8 cellular contexts compared by ENCODE assay signal in the genomic region with DNA sequence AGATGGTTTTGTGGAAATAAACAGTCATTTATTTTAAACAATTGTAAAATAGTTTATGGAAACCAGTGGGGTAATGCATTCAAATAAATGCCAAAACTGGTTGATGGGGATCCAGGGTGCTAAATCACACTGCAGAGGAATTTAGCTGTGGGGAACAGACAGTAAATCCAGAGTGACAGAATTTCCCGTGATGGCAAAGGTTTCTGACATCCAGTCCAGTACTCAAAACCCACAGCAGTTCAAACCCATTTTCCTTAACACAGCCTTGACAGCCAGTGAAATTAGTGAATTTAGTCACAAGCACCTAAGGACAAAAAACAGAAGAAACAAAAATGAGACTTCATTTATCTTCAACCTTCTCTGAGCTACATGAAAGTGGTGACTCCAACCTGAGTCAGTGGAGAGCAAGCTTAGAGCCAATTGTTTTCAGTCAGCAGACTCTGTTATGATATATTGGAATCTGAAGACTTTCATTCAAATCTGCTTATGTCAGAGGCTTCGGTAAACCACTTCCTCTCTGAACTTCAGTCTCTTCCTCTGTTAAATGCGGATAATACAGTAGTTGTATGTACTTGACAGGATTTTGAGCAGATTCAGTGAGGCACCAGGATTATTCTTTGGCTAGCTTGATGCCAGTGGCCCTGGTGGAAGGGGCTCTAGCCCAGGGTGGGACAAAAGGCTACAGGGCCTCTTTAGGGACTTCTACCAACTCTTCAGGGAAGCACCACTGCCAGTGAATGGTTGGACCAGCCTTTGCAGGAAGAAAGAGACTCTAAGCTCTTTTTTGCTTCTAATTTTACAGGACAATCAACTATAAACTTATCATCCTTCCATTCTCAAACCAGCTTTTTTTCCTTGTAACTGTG.
A peak's percentile ranks its signal among the peaks of the same experiment; 100 is the strongest.
DNase-seq lines count a peak whose midpoint lies in the region; ATAC-seq and TF ChIP-seq lines count a peak whose summit lies in the region.

No MANE protein-coding gene starts in this region.

- peaks cover 1% of the 10 kb centered on the region for H3K9me3 ChIP-seq in trophoblast cell (ENCODE audit: insufficient read depth, low read depth, low read length)

- H2AK5ac ChIP-seq in trophoblast cell (ENCODE audit: low read length): no peak overlapping the region

- peak; percentile 88 for DNase-seq in RPMI7951 (ENCODE audit: low read depth)
- no peak for DNase-seq in chondrocyte (ENCODE audit: low spot score)
- peak; percentile 16 to 42 for DNase-seq in trophoblast cell
- no peak for DNase-seq in anterior cingulate cortex (lab: John Stamatoyannopoulos, UW)
- DNase-seq in T-helper 9 cell: no peak

- no peak for TF ChIP-seq CTCF in chondrocyte (IDR thresholded peaks at IDR 0.05)

- H3K4me2 ChIP-seq in trophoblast cell (ENCODE audit: low read length): no peak overlapping the region

- H3K4me3 ChIP-seq in trophoblast cell (ENCODE audit: low read depth, low read length): no peak overlapping the region

- peak overlapping the region; percentile 7 for H3K4me3 Mint-ChIP-seq in chondrocyte (ENCODE audit: unreplicated experiment)

- no peaks in the 10 kb centered on the region for H3K79me1 ChIP-seq in trophoblast cell (ENCODE audit: low read length)

- H2BK5ac ChIP-seq in trophoblast cell (ENCODE audit: low read depth, low read length, poor library complexity): no peak overlapping the region

- no peaks in the 10 kb centered on the region for H3K36me3 ChIP-seq in trophoblast cell (ENCODE audit: control insufficient read depth in 1 of 2, insufficient read depth in 2 of 2, low read length in 2 of 2)

- no peak overlapping the region for H3K23ac ChIP-seq in trophoblast cell (ENCODE audit: low read length)

- H2BK12ac ChIP-seq in trophoblast cell (ENCODE audit: low read length): no peak overlapping the region

- ATAC-seq in GM19035 (IDR thresholded peaks at IDR 0.05; ENCODE audit: unreplicated experiment) (peak; percentile 53), HG02571 (IDR thresholded peaks at IDR 0.05; ENCODE audit: unreplicated experiment) (no peak), GM21723 (IDR thresholded peaks at IDR 0.05; ENCODE audit: unreplicated experiment) (no peak)

- H3K27ac ChIP-seq in trophoblast cell (ENCODE audit: low read depth, low read length): peak overlapping the region; percentile 78

- H3K4ac ChIP-seq in trophoblast cell (ENCODE audit: low read depth, low read length): no peak overlapping the region

- peaks cover 47% of the 10 kb centered on the region for H3K4me1 Mint-ChIP-seq in chondrocyte (ENCODE audit: low read depth)

- no peaks in the 10 kb centered on the region for H3K9me3 Mint-ChIP-seq in chondrocyte (ENCODE audit: low read depth)

- H3K14ac ChIP-seq in trophoblast cell (ENCODE audit: low read length): no peak overlapping the region

- H3K27me3 ChIP-seq in trophoblast cell (ENCODE audit: insufficient read depth, low read length): no peaks in the 10 kb centered on the region

- no CpG with 5 or more reads among the region's 3 CpGs for WGBS in trophoblast cell (ENCODE audit: extremely low coverage, insufficient coverage, insufficient read length)

- peak overlapping the region; percentile 93 for H3K27ac Mint-ChIP-seq in chondrocyte (ENCODE audit: unreplicated experiment)

- peak overlapping the region; percentile 39 for H4K91ac ChIP-seq in trophoblast cell (ENCODE audit: low read depth, low read length)

- H3K9ac ChIP-seq in trophoblast cell (ENCODE audit: low read length): no peak overlapping the region

- no peaks in the 10 kb centered on the region for H3K27me3 Mint-ChIP-seq in chondrocyte (ENCODE audit: low read depth)

- H3K79me2 ChIP-seq in trophoblast cell (ENCODE audit: control insufficient read depth, insufficient read depth, low read length, poor library complexity): no peaks in the 10 kb centered on the region

- H3K36me3 Mint-ChIP-seq in chondrocyte (ENCODE audit: low read depth): peaks cover 1% of the 10 kb centered on the region

- peak overlapping the region; percentile 47 for H4K8ac ChIP-seq in trophoblast cell (ENCODE audit: low read depth, low read length)

- H3K4me1 ChIP-seq in trophoblast cell (ENCODE audit: control insufficient read depth in 1 of 2, insufficient read depth in 2 of 2, low read length in 2 of 2): peaks cover 8 to 12% of the 10 kb centered on the region in 2 experiments

- no peak overlapping the region for H4K12ac ChIP-seq in trophoblast cell (ENCODE audit: low read depth, low read length)

- no peak overlapping the region for H2BK120ac ChIP-seq in trophoblast cell (ENCODE audit: insufficient read depth, low read length, poor library complexity)

- H2AFZ ChIP-seq in trophoblast cell (ENCODE audit: insufficient read depth, low read length, poor library complexity): no peak overlapping the region

- no peak overlapping the region for H3K18ac ChIP-seq in trophoblast cell (ENCODE audit: low read length)

Comparison
In these comparisons a context has a peak if more than half of its experiments do, and no peak if none do; other contexts are left out.
1. DNase-seq: peak in RPMI7951 (single experiment) and trophoblast cell (2 of 2); none in chondrocyte (single experiment), anterior cingulate cortex (0 of 58) and T-helper 9 cell (single experiment).